1 cellular context compared by ENCODE assay signal in genomic region chr5:140400730-140401361, GRCh38.
A peak's percentile ranks its signal among the peaks of the same experiment; 100 is the strongest.
TF ChIP-seq lines count a peak whose summit lies in the region.

No MANE protein-coding gene starts in this region.

TF ChIP-seq in HepG2, 621 proteins besides CTCF, POLR2A, EP300 and RAD21 (continued from another document and continues in another):
- TF ChIP-seq REST (IDR thresholded peaks at IDR 0.05; ENCODE audit: borderline replicate concordance in 1 of 2, low read depth in 1 of 2, low read length in 2 of 2) (peak in 1 of 2 experiments; percentile 96), SP5 (CRISPR knock-in tag; IDR thresholded peaks at IDR 0.05; ENCODE audit: borderline replicate concordance, low read depth) (no peak), DR1 (CRISPR knock-in tag; IDR thresholded peaks at IDR 0.05) (no peak), KLF12 (CRISPR knock-in tag; IDR thresholded peaks at IDR 0.05; ENCODE audit: borderline replicate concordance) (no peak), BRD4 (CRISPR knock-in tag; IDR thresholded peaks at IDR 0.05) (peak; percentile 81; the same call in 1 of the 2 replicates), SOX6 (IDR thresholded peaks at IDR 0.05) (no peak), SOX6 (CRISPR knock-in tag; IDR thresholded peaks at IDR 0.05) (peak; percentile 74), ZNF773 (CRISPR knock-in tag; IDR thresholded peaks at IDR 0.05; ENCODE audit: borderline replicate concordance) (peak; percentile 95; the same call in 1 of the 2 replicates), AHR (CRISPR knock-in tag; IDR thresholded peaks at IDR 0.05) (peak; percentile 85; the same call in 1 of the 2 replicates), BORCS8-MEF2B (CRISPR knock-in tag; IDR thresholded peaks at IDR 0.05) (peak; percentile 83), NFKBIZ (CRISPR knock-in tag; IDR thresholded peaks at IDR 0.05) (peak; percentile 88), EHMT2 (IDR thresholded peaks at IDR 0.05; ENCODE audit: borderline replicate concordance, low read depth, low read length) (no peak), NAIF1 (CRISPR knock-in tag; IDR thresholded peaks at IDR 0.05; ENCODE audit: borderline replicate concordance) (no peak), ZNF484 (CRISPR knock-in tag; IDR thresholded peaks at IDR 0.05; ENCODE audit: borderline replicate concordance, low read depth) (no peak), TFDP2 (CRISPR knock-in tag; IDR thresholded peaks at IDR 0.05) (0 out of 2 replicates have a peak, but pooled peaks have one; percentile 24), TRIM24 (CRISPR knock-in tag; IDR thresholded peaks at IDR 0.05) (no peak), ZNF264 (CRISPR knock-in tag; IDR thresholded peaks at IDR 0.05) (peak; percentile 68), NKX3-1 (CRISPR knock-in tag; IDR thresholded peaks at IDR 0.05) (peak; percentile 81; the same call in 1 of the 2 replicates), HCFC1 (IDR thresholded peaks at IDR 0.05; ENCODE audit: low read depth, low read length) (no peak), ZNF639 (CRISPR knock-in tag; conservative IDR thresholded peaks at IDR 0.05) (peak; percentile 76; the same call in 1 of the 2 replicates), ZNF331 (CRISPR knock-in tag; IDR thresholded peaks at IDR 0.05) (peak; percentile 50), ZNF256 (CRISPR knock-in tag; conservative IDR thresholded peaks at IDR 0.05) (peak; percentile 90), MBD4 (IDR thresholded peaks at IDR 0.05; ENCODE audit: borderline replicate concordance, low read length) (no peak), ISX (CRISPR knock-in tag; conservative IDR thresholded peaks at IDR 0.05) (no peak), NR2F6 (IDR thresholded peaks at IDR 0.05) (no peak), NR2F6 (CRISPR knock-in tag; IDR thresholded peaks at IDR 0.05) (no peak), BCL6 (CRISPR knock-in tag; IDR thresholded peaks at IDR 0.05) (peak; percentile 2), HNF4A (CRISPR knock-in tag; IDR thresholded peaks at IDR 0.05) (peak; percentile 27; the same call in 1 of the 2 replicates), GLI4 (CRISPR knock-in tag; IDR thresholded peaks at IDR 0.05; ENCODE audit: borderline replicate concordance) (peak; percentile 93; the same call in 1 of the 2 replicates), ZNF263 (CRISPR knock-in tag; IDR thresholded peaks at IDR 0.05) (peak; percentile 66; the same call in 1 of the 2 replicates), MIXL1 (CRISPR knock-in tag; IDR thresholded peaks at IDR 0.05) (0 out of 2 replicates have a peak, but pooled peaks have one; percentile 43), ATF1 (CRISPR knock-in tag; IDR thresholded peaks at IDR 0.05) (no peak), RBFOX2 (IDR thresholded peaks at IDR 0.05; ENCODE audit: low read depth, low read length) (peak; percentile 84), MAF1 (CRISPR knock-in tag; IDR thresholded peaks at IDR 0.05; ENCODE audit: borderline replicate concordance) (0 out of 2 replicates have a peak, but pooled peaks have one; percentile 87), ZNF629 (CRISPR knock-in tag; conservative IDR thresholded peaks at IDR 0.05) (0 out of 2 replicates have a peak, but pooled peaks have one; percentile 38), TSC22D2 (CRISPR knock-in tag; IDR thresholded peaks at IDR 0.05; ENCODE audit: borderline replicate concordance) (no peak; the same call in 1 of the 2 replicates), ZFP82 (CRISPR knock-in tag; IDR thresholded peaks at IDR 0.05; ENCODE audit: borderline replicate concordance) (peak; percentile 39; the same call in 1 of the 2 replicates), TIGD3 (CRISPR knock-in tag; IDR thresholded peaks at IDR 0.05; ENCODE audit: borderline replicate concordance) (peak; percentile 39; the same call in 1 of the 2 replicates), ZNF569 (CRISPR knock-in tag; IDR thresholded peaks at IDR 0.05; ENCODE audit: borderline replicate concordance) (no peak), ZNF713 (CRISPR knock-in tag; IDR thresholded peaks at IDR 0.05) (peak; percentile 73; the same call in 1 of the 2 replicates), ZNF615 (CRISPR knock-in tag; IDR thresholded peaks at IDR 0.05; ENCODE audit: borderline replicate concordance) (no peak), SAFB2 (CRISPR knock-in tag; IDR thresholded peaks at IDR 0.05; ENCODE audit: borderline replicate concordance, low read depth) (no peak; the same call in 1 of the 2 replicates), ZNF614 (CRISPR knock-in tag; IDR thresholded peaks at IDR 0.05; ENCODE audit: borderline replicate concordance) (peak; percentile 79; the same call in 1 of the 2 replicates), ZNF451 (CRISPR knock-in tag; IDR thresholded peaks at IDR 0.05) (peak; percentile 66), FOSL1 (CRISPR knock-in tag; IDR thresholded peaks at IDR 0.05; ENCODE audit: borderline replicate concordance) (peak; percentile 63; the same call in 1 of the 2 replicates), HMGA1 (CRISPR knock-in tag; conservative IDR thresholded peaks at IDR 0.05) (no peak), ZFX (CRISPR knock-in tag; IDR thresholded peaks at IDR 0.05; ENCODE audit: low read depth) (peak; percentile 83), MEIS2 (CRISPR knock-in tag; IDR thresholded peaks at IDR 0.05) (peak; percentile 49; the same call in 1 of the 2 replicates), HMG20A (CRISPR knock-in tag; IDR thresholded peaks at IDR 0.05; ENCODE audit: borderline replicate concordance) (peak; percentile 3; the same call in 1 of the 2 replicates), ZSCAN29 (CRISPR knock-in tag; conservative IDR thresholded peaks at IDR 0.05) (no peak), SMYD3 (CRISPR knock-in tag; IDR thresholded peaks at IDR 0.05) (no peak)
- TF ChIP-seq, protein P1, sequence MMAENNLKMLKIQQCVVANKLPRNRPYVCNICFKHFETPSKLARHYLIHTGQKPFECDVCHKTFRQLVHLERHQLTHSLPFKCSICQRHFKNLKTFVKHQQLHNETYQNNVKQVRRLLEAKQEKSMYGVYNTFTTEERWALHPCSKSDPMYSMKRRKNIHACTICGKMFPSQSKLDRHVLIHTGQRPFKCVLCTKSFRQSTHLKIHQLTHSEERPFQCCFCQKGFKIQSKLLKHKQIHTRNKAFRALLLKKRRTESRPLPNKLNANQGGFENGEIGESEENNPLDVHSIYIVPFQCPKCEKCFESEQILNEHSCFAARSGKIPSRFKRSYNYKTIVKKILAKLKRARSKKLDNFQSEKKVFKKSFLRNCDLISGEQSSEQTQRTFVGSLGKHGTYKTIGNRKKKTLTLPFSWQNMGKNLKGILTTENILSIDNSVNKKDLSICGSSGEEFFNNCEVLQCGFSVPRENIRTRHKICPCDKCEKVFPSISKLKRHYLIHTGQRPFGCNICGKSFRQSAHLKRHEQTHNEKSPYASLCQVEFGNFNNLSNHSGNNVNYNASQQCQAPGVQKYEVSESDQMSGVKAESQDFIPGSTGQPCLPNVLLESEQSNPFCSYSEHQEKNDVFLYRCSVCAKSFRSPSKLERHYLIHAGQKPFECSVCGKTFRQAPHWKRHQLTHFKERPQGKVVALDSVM (CRISPR knock-in tag; IDR thresholded peaks at IDR 0.05), result peak; percentile 44; the same call in 1 of the 2 replicates
- TF ChIP-seq, protein P2, sequence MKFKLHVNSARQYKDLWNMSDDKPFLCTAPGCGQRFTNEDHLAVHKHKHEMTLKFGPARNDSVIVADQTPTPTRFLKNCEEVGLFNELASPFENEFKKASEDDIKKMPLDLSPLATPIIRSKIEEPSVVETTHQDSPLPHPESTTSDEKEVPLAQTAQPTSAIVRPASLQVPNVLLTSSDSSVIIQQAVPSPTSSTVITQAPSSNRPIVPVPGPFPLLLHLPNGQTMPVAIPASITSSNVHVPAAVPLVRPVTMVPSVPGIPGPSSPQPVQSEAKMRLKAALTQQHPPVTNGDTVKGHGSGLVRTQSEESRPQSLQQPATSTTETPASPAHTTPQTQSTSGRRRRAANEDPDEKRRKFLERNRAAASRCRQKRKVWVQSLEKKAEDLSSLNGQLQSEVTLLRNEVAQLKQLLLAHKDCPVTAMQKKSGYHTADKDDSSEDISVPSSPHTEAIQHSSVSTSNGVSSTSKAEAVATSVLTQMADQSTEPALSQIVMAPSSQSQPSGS (CRISPR knock-in tag; IDR thresholded peaks at IDR 0.05), result peak; percentile 35; the same call in 1 of the 2 replicates
- TF ChIP-seq, protein P3, sequence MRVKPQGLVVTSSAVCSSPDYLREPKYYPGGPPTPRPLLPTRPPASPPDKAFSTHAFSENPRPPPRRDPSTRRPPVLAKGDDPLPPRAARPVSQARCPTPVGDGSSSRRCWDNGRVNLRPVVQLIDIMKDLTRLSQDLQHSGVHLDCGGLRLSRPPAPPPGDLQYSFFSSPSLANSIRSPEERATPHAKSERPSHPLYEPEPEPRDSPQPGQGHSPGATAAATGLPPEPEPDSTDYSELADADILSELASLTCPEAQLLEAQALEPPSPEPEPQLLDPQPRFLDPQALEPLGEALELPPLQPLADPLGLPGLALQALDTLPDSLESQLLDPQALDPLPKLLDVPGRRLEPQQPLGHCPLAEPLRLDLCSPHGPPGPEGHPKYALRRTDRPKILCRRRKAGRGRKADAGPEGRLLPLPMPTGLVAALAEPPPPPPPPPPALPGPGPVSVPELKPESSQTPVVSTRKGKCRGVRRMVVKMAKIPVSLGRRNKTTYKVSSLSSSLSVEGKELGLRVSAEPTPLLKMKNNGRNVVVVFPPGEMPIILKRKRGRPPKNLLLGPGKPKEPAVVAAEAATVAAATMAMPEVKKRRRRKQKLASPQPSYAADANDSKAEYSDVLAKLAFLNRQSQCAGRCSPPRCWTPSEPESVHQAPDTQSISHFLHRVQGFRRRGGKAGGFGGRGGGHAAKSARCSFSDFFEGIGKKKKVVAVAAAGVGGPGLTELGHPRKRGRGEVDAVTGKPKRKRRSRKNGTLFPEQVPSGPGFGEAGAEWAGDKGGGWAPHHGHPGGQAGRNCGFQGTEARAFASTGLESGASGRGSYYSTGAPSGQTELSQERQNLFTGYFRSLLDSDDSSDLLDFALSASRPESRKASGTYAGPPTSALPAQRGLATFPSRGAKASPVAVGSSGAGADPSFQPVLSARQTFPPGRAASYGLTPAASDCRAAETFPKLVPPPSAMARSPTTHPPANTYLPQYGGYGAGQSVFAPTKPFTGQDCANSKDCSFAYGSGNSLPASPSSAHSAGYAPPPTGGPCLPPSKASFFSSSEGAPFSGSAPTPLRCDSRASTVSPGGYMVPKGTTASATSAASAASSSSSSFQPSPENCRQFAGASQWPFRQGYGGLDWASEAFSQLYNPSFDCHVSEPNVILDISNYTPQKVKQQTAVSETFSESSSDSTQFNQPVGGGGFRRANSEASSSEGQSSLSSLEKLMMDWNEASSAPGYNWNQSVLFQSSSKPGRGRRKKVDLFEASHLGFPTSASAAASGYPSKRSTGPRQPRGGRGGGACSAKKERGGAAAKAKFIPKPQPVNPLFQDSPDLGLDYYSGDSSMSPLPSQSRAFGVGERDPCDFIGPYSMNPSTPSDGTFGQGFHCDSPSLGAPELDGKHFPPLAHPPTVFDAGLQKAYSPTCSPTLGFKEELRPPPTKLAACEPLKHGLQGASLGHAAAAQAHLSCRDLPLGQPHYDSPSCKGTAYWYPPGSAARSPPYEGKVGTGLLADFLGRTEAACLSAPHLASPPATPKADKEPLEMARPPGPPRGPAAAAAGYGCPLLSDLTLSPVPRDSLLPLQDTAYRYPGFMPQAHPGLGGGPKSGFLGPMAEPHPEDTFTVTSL (CRISPR knock-in tag; IDR thresholded peaks at IDR 0.05; ENCODE audit: borderline replicate concordance), result 0 out of 2 replicates have a peak, but pooled peaks have one; percentile 35
